In genomic region chr5:173659423-173659822, GRCh38 we compare ENCODE assay signal across 23 cellular contexts.
"Had no signal": no experiment of that assay in that cellular context is flagged by ENCODE, and none has a peak within 500 bp of the region (broad histone marks: within the 10 kb centered on the region; RNA-seq: fewer than 3 reads in every experiment).

No MANE protein-coding gene starts in this region.

- H2AFZ ChIP-seq: PC-9 had no signal

- H3K4me2 ChIP-seq: PC-9 had no signal

- H3K4me1 Mint-ChIP-seq: activated CD4-positive, alpha-beta T cell treated with anti-CD3 and anti-CD28 coated beads, Interleukin-2, amount 10 ng/mL, durations not matched to agents 7 days and 5 days; activated naive CD8-positive, alpha-beta T cell treated with anti-CD3 and anti-CD28 coated beads for 36 hours; T-cell had no signal

- H3K4me3 Mint-ChIP-seq: activated CD4-positive, alpha-beta memory T cell treated with anti-CD3 and anti-CD28 coated beads for 36 hours; activated CD4-positive, alpha-beta T cell treated with anti-CD3 and anti-CD28 coated beads, Interleukin-2, amount 10 ng/mL, durations not matched to agents 7 days and 5 days; activated naive CD4-positive, alpha-beta T cell treated with anti-CD3 and anti-CD28 coated beads, Interleukin-2, amount 10 ng/mL, durations not matched to agents 7 days and 5 days; activated naive CD8-positive, alpha-beta T cell treated with anti-CD3 and anti-CD28 coated beads for 36 hours; activated T-cell treated with anti-CD3 and anti-CD28 coated beads, Interleukin-2, amount 50 U/mL, for 4 hours; T-cell had no signal

- DNase-seq: activated CD4-positive, alpha-beta memory T cell treated with anti-CD3 and anti-CD28 coated beads for 36 hours; activated CD4-positive, alpha-beta T cell treated with anti-CD3 and anti-CD28 coated beads, Interleukin-2, amount 10 ng/mL, durations not matched to agents 7 days and 5 days; activated CD4-positive, CD25-positive, alpha-beta regulatory T cell; activated CD8-positive, alpha-beta memory T cell treated with anti-CD3 and anti-CD28 coated beads for 24 hours; activated gamma-delta T cell treated with Interleukin-2 at 50 U/mL for 16 hours; activated naive CD4-positive, alpha-beta T cell treated with anti-CD3 and anti-CD28 coated beads, Interleukin-2, amount 10 ng/mL, durations not matched to agents 7 days and 5 days; activated naive CD8-positive, alpha-beta T cell treated with anti-CD3 and anti-CD28 coated beads for 36 hours; activated T-cell treated with anti-CD3 and anti-CD28 coated beads, Interleukin-2, amount 50 U/mL, for 4 hours; brain microvascular endothelial cell; KBM-7; NCI-H1105 treated with DMSO at 0.1 percent for 48 hours; NCI-H1436 treated with DMSO at 0.1 percent for 48 hours; NCI-H187; NCI-H2081; NCI-H510A treated with DMSO at 0.1 percent for 48 hours; PC-9; SHP77 treated with DMSO at 0.1 percent for 48 hours; T-cell; T-helper 2 cell; T1000 had no signal

- H3K36me3 ChIP-seq: brain microvascular endothelial cell, cardiac muscle cell had no signal

- H3K27me3 ChIP-seq: brain microvascular endothelial cell, cardiac muscle cell had no signal

- H3K9me3 Mint-ChIP-seq: activated CD4-positive, alpha-beta T cell treated with anti-CD3 and anti-CD28 coated beads, Interleukin-2, amount 10 ng/mL, durations not matched to agents 7 days and 5 days; activated naive CD4-positive, alpha-beta T cell treated with anti-CD3 and anti-CD28 coated beads, Interleukin-2, amount 10 ng/mL, durations not matched to agents 7 days and 5 days; activated T-cell treated with anti-CD3 and anti-CD28 coated beads, Interleukin-2, amount 50 U/mL, for 4 hours; activated T-helper 2 cell treated with anti-CD3 and anti-CD28 coated beads, Interferon-gamma antibody, Interleukin-2, Interleukin-4, amounts not matched to agents 10 μg/mL and 5 μg/mL and 100 μg/mL, durations not matched to agents 14 hours and 24 hours and 36 hours had no signal

- H3K27ac ChIP-seq: brain microvascular endothelial cell, cardiac muscle cell, PC-9, VCaP had no signal

- H3K36me3 Mint-ChIP-seq: activated CD4-positive, alpha-beta memory T cell treated with anti-CD3 and anti-CD28 coated beads for 36 hours; activated naive CD4-positive, alpha-beta T cell treated with anti-CD3 and anti-CD28 coated beads, Interleukin-2, amount 10 ng/mL, durations not matched to agents 7 days and 5 days; activated naive CD8-positive, alpha-beta T cell treated with anti-CD3 and anti-CD28 coated beads for 36 hours; T-cell had no signal

- ATAC-seq: activated T-cell treated with anti-CD3 and anti-CD28 coated beads, Interleukin-2, amount 50 U/mL, for 4 hours; T-cell had no signal

- H3K4me3 ChIP-seq: cardiac muscle cell, PC-9 had no signal

- H3K27ac Mint-ChIP-seq: activated CD4-positive, alpha-beta memory T cell treated with anti-CD3 and anti-CD28 coated beads for 36 hours; activated CD4-positive, alpha-beta T cell treated with anti-CD3 and anti-CD28 coated beads, Interleukin-2, amount 10 ng/mL, durations not matched to agents 7 days and 5 days; activated naive CD4-positive, alpha-beta T cell treated with anti-CD3 and anti-CD28 coated beads, Interleukin-2, amount 10 ng/mL, durations not matched to agents 7 days and 5 days; activated naive CD8-positive, alpha-beta T cell treated with anti-CD3 and anti-CD28 coated beads for 36 hours; activated T-helper 2 cell treated with anti-CD3 and anti-CD28 coated beads, Interferon-gamma antibody, Interleukin-2, Interleukin-4, amounts not matched to agents 10 μg/mL and 5 μg/mL and 100 μg/mL, durations not matched to agents 14 hours and 24 hours and 36 hours; T-cell had no signal
